Comparison of ENCODE assay signal across 11 cellular contexts in the genomic region with DNA sequence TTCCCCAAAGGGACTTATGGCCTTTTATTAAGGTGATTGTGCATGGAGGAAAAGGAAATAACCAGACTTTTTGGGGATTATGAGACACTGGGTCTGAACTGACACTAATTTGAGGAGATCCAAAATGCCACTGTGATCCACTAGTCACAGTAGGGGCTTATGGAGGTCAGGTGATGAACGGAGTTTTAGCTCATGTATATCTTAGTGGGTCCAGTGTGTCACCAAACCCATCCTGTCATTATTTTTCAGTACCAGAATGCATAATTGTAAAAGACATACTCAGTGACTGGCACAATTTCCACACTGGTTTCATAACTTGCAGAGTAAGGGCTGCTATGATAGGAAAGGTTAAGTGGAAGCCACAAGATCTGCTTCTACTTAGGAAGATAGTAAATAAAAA.
"Had no signal": no experiment of that assay in that cellular context is flagged by ENCODE, and none has a peak within 500 bp of the region (broad histone marks: within the 10 kb centered on the region; RNA-seq: fewer than 3 reads in every experiment).

No MANE protein-coding gene starts in this region.

- H3K4me1 ChIP-seq: right atrium auricular region had no signal

- H3K27ac Mint-ChIP-seq: immature natural killer cell, nephron, type B pancreatic cell had no signal

- H3K4me3 ChIP-seq: cardiac muscle cell, right atrium auricular region, skin epidermis had no signal

- ATAC-seq: Right ventricle myocardium inferior had no signal

- H3K36me3 Mint-ChIP-seq: immature natural killer cell, type B pancreatic cell had no signal

- H3K27me3 Mint-ChIP-seq: stimulated activated naive CD8-positive, alpha-beta T cell treated with anti-CD3 and anti-CD28 coated beads, Interleukin-15, Interleukin-2, amounts not matched to agents 100 ng/mL and 50 ng/mL, for 24 hours; type B pancreatic cell had no signal

- H3K9me3 Mint-ChIP-seq: type B pancreatic cell had no signal

- DNase-seq: activated CD4-positive, CD25-positive, alpha-beta regulatory T cell treated with anti-CD3 and anti-CD28 coated beads, Interleukin-2, amount 50 U/mL, for 72 hours; glutamatergic neuron; immature natural killer cell; nucleus accumbens had no signal

- H3K27me3 ChIP-seq: cardiac muscle cell, right atrium auricular region had no signal

- H3K27ac ChIP-seq: cardiac muscle cell, right atrium auricular region, skin epidermis had no signal

- H3K9me3 ChIP-seq: right atrium auricular region had no signal

- H3K4me3 Mint-ChIP-seq: immature natural killer cell; nephron; stimulated activated naive CD8-positive, alpha-beta T cell treated with anti-CD3 and anti-CD28 coated beads, Interleukin-15, Interleukin-2, amounts not matched to agents 100 ng/mL and 50 ng/mL, for 24 hours; type B pancreatic cell had no signal

- H3K4me1 Mint-ChIP-seq: immature natural killer cell, nephron had no signal

- H3K36me3 ChIP-seq: cardiac muscle cell, right atrium auricular region had no signal
